In the genomic region with DNA sequence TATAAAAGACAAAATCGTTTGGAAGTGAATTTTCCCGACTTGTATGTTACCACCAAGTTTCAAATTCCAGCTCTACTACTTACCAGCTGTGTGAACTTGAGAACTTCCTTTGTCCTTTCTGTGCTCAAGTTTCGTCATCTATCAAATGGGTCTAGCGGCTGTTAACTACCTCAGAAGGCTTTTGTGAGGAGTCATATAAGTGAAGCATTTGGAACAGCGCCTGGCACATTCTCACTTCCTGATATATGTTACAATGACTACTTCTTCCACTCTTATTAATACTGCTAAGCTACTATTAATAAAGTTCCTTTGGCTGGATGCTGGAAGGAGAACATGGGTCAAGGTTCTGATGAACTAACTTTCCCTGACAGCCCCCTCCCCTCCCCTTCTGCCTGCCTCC, we compare ENCODE assay signal across 2 cellular contexts.
A peak's percentile ranks its signal among the peaks of the same experiment; 100 is the strongest.
TF ChIP-seq lines count a peak whose summit lies in the region.

No MANE protein-coding gene starts in this region.

TF ChIP-seq in IMR-90, 13 proteins besides CTCF, POLR2A, EP300 and RAD21:
- TF ChIP-seq SMC3 (IDR thresholded peaks at IDR 0.05; ENCODE audit: low read depth, low read length) (no peak), CEBPB (IDR thresholded peaks at IDR 0.05; ENCODE audit: low read depth, low read length) (peak; percentile 32; the same call in 1 of the 2 replicates)
TF ChIP-seq in IMR-90: peak in this region for 1.

TF ChIP-seq in K562, 482 proteins besides CTCF, POLR2A, EP300 and RAD21:
- TF ChIP-seq ARHGAP35 (IDR thresholded peaks at IDR 0.05; ENCODE audit: partially characterized antibody): no peak
- no peak for TF ChIP-seq MXI1 (IDR thresholded peaks at IDR 0.05; ENCODE audit: low read depth, low read length)
- TF ChIP-seq, protein P1, sequence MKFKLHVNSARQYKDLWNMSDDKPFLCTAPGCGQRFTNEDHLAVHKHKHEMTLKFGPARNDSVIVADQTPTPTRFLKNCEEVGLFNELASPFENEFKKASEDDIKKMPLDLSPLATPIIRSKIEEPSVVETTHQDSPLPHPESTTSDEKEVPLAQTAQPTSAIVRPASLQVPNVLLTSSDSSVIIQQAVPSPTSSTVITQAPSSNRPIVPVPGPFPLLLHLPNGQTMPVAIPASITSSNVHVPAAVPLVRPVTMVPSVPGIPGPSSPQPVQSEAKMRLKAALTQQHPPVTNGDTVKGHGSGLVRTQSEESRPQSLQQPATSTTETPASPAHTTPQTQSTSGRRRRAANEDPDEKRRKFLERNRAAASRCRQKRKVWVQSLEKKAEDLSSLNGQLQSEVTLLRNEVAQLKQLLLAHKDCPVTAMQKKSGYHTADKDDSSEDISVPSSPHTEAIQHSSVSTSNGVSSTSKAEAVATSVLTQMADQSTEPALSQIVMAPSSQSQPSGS (CRISPR knock-in tag; IDR thresholded peaks at IDR 0.05): no peak
- TF ChIP-seq ZNF766 (CRISPR knock-in tag; conservative IDR thresholded peaks at IDR 0.05): no peak
- TF ChIP-seq ESRRA (IDR thresholded peaks at IDR 0.05; ENCODE audit: borderline replicate concordance, low read depth): peak; percentile 28; the same call in 1 of the 2 replicates
